2 cellular contexts compared by ENCODE assay signal in genomic region chr3:46929324-46929723, GRCh38.
TF ChIP-seq lines count a peak whose summit lies in the region.

No MANE protein-coding gene starts in this region.

TF ChIP-seq in liver, 16 proteins besides CTCF, POLR2A, EP300 and RAD21:
- TF ChIP-seq MAX (IDR thresholded peaks at IDR 0.05) (no peak), RXRA (IDR thresholded peaks at IDR 0.05) (peak; percentile 16 to 27)

TF ChIP-seq in HepG2, 621 proteins besides CTCF, POLR2A, EP300 and RAD21:
- TF ChIP-seq ZNF256 (CRISPR knock-in tag; conservative IDR thresholded peaks at IDR 0.05) = no peak
- TF ChIP-seq THYN1 (CRISPR knock-in tag; IDR thresholded peaks at IDR 0.05; ENCODE audit: borderline replicate concordance, low read depth) = no peak
- TF ChIP-seq NFIB (CRISPR knock-in tag; IDR thresholded peaks at IDR 0.05; ENCODE audit: borderline replicate concordance) = no peak
- TF ChIP-seq ZNF501 (CRISPR knock-in tag; IDR thresholded peaks at IDR 0.05) = no peak
- no peak for TF ChIP-seq ZNF333 (CRISPR knock-in tag; IDR thresholded peaks at IDR 0.05; ENCODE audit: borderline replicate concordance)
- no peak for TF ChIP-seq ZSCAN30 (CRISPR knock-in tag; IDR thresholded peaks at IDR 0.05)
- no peak for TF ChIP-seq JARID2 (CRISPR knock-in tag; IDR thresholded peaks at IDR 0.05; ENCODE audit: insufficient replicate concordance)
- TF ChIP-seq, protein P1, sequence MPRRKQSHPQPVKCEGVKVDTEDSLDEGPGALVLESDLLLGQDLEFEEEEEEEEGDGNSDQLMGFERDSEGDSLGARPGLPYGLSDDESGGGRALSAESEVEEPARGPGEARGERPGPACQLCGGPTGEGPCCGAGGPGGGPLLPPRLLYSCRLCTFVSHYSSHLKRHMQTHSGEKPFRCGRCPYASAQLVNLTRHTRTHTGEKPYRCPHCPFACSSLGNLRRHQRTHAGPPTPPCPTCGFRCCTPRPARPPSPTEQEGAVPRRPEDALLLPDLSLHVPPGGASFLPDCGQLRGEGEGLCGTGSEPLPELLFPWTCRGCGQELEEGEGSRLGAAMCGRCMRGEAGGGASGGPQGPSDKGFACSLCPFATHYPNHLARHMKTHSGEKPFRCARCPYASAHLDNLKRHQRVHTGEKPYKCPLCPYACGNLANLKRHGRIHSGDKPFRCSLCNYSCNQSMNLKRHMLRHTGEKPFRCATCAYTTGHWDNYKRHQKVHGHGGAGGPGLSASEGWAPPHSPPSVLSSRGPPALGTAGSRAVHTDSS (CRISPR knock-in tag; conservative IDR thresholded peaks at IDR 0.05) = no peak
- TF ChIP-seq SALL2 (CRISPR knock-in tag; IDR thresholded peaks at IDR 0.05) = no peak
- TF ChIP-seq CAMTA2 (CRISPR knock-in tag; IDR thresholded peaks at IDR 0.05; ENCODE audit: borderline replicate concordance) = no peak
- TF ChIP-seq MXD4 (CRISPR knock-in tag; IDR thresholded peaks at IDR 0.05) = no peak
- TF ChIP-seq ZNF10 (CRISPR knock-in tag; IDR thresholded peaks at IDR 0.05; ENCODE audit: borderline replicate concordance, low read depth) = no peak
- TF ChIP-seq RXRA (CRISPR knock-in tag; IDR thresholded peaks at IDR 0.05) = no peak
- TF ChIP-seq, protein P2, sequence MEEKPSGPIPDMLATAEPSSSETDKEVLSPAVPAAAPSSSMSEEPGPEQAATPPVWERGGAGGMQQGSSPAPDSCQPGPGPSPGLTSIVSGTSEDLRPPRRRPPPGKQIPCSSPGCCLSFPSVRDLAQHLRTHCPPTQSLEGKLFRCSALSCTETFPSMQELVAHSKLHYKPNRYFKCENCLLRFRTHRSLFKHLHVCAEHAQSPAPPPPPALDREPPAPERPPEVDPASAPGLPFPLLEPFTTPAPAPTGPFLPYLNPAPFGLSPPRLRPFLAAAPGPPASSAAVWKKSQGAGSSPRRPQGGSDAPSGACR (CRISPR knock-in tag; IDR thresholded peaks at IDR 0.05) = no peak
- no peak for TF ChIP-seq POLR2AphosphoS5 (IDR thresholded peaks at IDR 0.05; ENCODE audit: low read depth, low read length)
TF ChIP-seq in HepG2: peak in this region for 0.
